In genomic region chr2:19351914-19352697, GRCh38 we compare ENCODE assay signal across 11 cellular contexts. TPM values are rescaled to one million over a fixed set of nuclear protein-coding genes. Genes with fewer than 3 reads are reported as not detected.
DNase-seq lines count a peak whose midpoint lies in the region; FAIRE-seq and TF ChIP-seq lines count a peak whose summit lies in the region.
"Had no signal": no experiment of that assay in that cellular context is flagged by ENCODE, and none has a peak within 500 bp of the region (broad histone marks: within the 10 kb centered on the region; RNA-seq: fewer than 3 reads in every experiment).

No MANE protein-coding gene starts in this region.

- H2AFZ ChIP-seq in neural progenitor cell (replicated peaks) = no peak overlapping the region

- H3K9me3 ChIP-seq in HUES6 (ENCODE audit: control insufficient read depth, insufficient read depth, low read depth, low read length) = no peaks in the 10 kb centered on the region
- H3K9me3 ChIP-seq in neural progenitor cell (ENCODE audit: low read depth) = no peaks in the 10 kb centered on the region

- H3F3A ChIP-seq in neural progenitor cell (ENCODE audit: low read depth) = peaks cover 13% of the 10 kb centered on the region

- H4K20me1 ChIP-seq in neural progenitor cell (ENCODE audit: low read depth) = peaks cover 81% of the 10 kb centered on the region

- H3K4me2 ChIP-seq in neural progenitor cell = peak overlapping the region; percentile 87

- H3K79me2 ChIP-seq in neural progenitor cell (ENCODE audit: low read depth) = peaks cover 5% of the 10 kb centered on the region

- no peak overlapping the region for H3K27ac Mint-ChIP-seq in T-helper 2 cell treated with Interferon-gamma antibody and Interleukin-4, amounts not matched to agents 5 μg/mL and 100 μg/mL, for 36 hours
- no peak overlapping the region for H3K27ac Mint-ChIP-seq in neural progenitor cell

- TF ChIP-seq CTCF in dorsolateral prefrontal cortex (IDR thresholded peaks at IDR 0.05 in 54 of 56, conservative IDR thresholded peaks at IDR 0.05 in 2 of 56; ENCODE audit: low read depth in 1 of 56, partially characterized antibody in 56 of 56) (no peak), neural progenitor cell (IDR thresholded peaks at IDR 0.05) (no peak), D721Med (IDR thresholded peaks at IDR 0.05; ENCODE audit: insufficient read depth, missing control alignments) (no peak)

- H3K27me3 Mint-ChIP-seq in T-helper 2 cell treated with Interferon-gamma antibody and Interleukin-4, amounts not matched to agents 5 μg/mL and 100 μg/mL, for 36 hours (ENCODE audit: low read depth) = peaks cover 76% of the 10 kb centered on the region
- peaks cover 83% of the 10 kb centered on the region for H3K27me3 Mint-ChIP-seq in neural progenitor cell (ENCODE audit: insufficient read depth, low read depth)

- DNase-seq in T-helper 2 cell treated with Interferon-gamma antibody and Interleukin-4, amounts not matched to agents 5 μg/mL and 100 μg/mL, for 36 hours (ENCODE audit: low spot score) = no peak
- DNase-seq in T-helper 2 cell (no peak), dorsolateral prefrontal cortex (no peak), neural progenitor cell (ENCODE audit: low spot score) (peak; percentile 54), D721Med (ENCODE audit: insufficient read length, low spot score) (no peak), NCI-H2107 treated with DMSO at 0.1 percent for 48 hours (lab: John Stamatoyannopoulos, UW; ENCODE audit: unreplicated experiment) (no peak), NCI-H226 (no peak)
- DNase-seq: NCI-H69 had no signal

- H3K4me3 Mint-ChIP-seq in T-helper 2 cell treated with Interferon-gamma antibody and Interleukin-4, amounts not matched to agents 5 μg/mL and 100 μg/mL, for 36 hours = peak overlapping the region; percentile 15
- no peak overlapping the region for H3K4me3 Mint-ChIP-seq in neural progenitor cell

- intact Hi-C loops in dorsolateral prefrontal cortex (cut with DNase I) = loop anchor here (2.0 to 10.0 kb wide), 3 partner anchors 237 to 553 kb away; partner anchors contain the start of gene TTC32 (in 1 of the 2)

- H3K27ac ChIP-seq in HUES6 (ENCODE audit: low read depth, low read length) (no peak overlapping the region), dorsolateral prefrontal cortex (peak overlapping the region in 4 of 59 donors; percentile 2 to 61 (median 26)), neural progenitor cell (no peak overlapping the region)

- H3K9ac ChIP-seq in HUES6 (ENCODE audit: low read length) (no peak overlapping the region), neural progenitor cell (no peak overlapping the region)

- H3K27me3 ChIP-seq in HUES6 (ENCODE audit: control insufficient read depth, insufficient read depth, low read length) = peaks cover 89% of the 10 kb centered on the region
- peaks cover 5 to 78% (median 68%) of the 10 kb centered on the region in 45 donors for H3K27me3 ChIP-seq in dorsolateral prefrontal cortex
- peaks cover 89% of the 10 kb centered on the region for H3K27me3 ChIP-seq in neural progenitor cell

- H3K4me1 ChIP-seq in HUES6 (ENCODE audit: control insufficient read depth, insufficient read depth, low read length) = peaks cover 31% of the 10 kb centered on the region
- H3K4me1 ChIP-seq in neural progenitor cell = peaks cover 28% of the 10 kb centered on the region

- peaks cover 3% of the 10 kb centered on the region for H3K36me3 Mint-ChIP-seq in T-helper 2 cell treated with Interferon-gamma antibody and Interleukin-4, amounts not matched to agents 5 μg/mL and 100 μg/mL, for 36 hours (ENCODE audit: low read depth)
- H3K36me3 Mint-ChIP-seq in neural progenitor cell = peaks cover 2% of the 10 kb centered on the region

- peaks cover 23% of the 10 kb centered on the region for H3K4me1 Mint-ChIP-seq in T-helper 2 cell treated with Interferon-gamma antibody and Interleukin-4, amounts not matched to agents 5 μg/mL and 100 μg/mL, for 36 hours (ENCODE audit: low read depth)
- peaks cover 31% of the 10 kb centered on the region for H3K4me1 Mint-ChIP-seq in neural progenitor cell

- no peaks in the 10 kb centered on the region for H3K9me3 Mint-ChIP-seq in T-helper 2 cell treated with Interferon-gamma antibody and Interleukin-4, amounts not matched to agents 5 μg/mL and 100 μg/mL, for 36 hours
- H3K9me3 Mint-ChIP-seq in neural progenitor cell = peaks cover 17% of the 10 kb centered on the region

- no peak for FAIRE-seq in D721Med (lab: Jason Lieb, UNC)
- FAIRE-seq: A204.1, G401.6 had no signal

- H3K36me3 ChIP-seq in HUES6 (ENCODE audit: control insufficient read depth, insufficient read depth, low read length) (no peaks in the 10 kb centered on the region), neural progenitor cell (no peaks in the 10 kb centered on the region)

- H3K4me3 ChIP-seq in HUES6 (ENCODE audit: low read depth, low read length) = peak overlapping the region; percentile 37
- peak overlapping the region in 36 of 59 donors; percentile 3 to 66 (median 26) for H3K4me3 ChIP-seq in dorsolateral prefrontal cortex
- H3K4me3 ChIP-seq in neural progenitor cell = peak overlapping the region; percentile 49

RNA-seq across cellular contexts. Expression of gene OSR1, which starts 6.3 kb away (rescaled TPM):
- total RNA-seq in dorsolateral prefrontal cortex (10 to 100 TPM in 2 of 120 experiments, 1 to 10 TPM in 62, under 1 TPM in 52, not detected in 4; 0.20 to 10.9 (median 1.1) TPM), neural progenitor cell (ENCODE audit: low replicate concordance) (not detected in 2 replicates)
